Comparison of ENCODE assay signal across 18 cellular contexts in genomic region chr2:154794328-154794870, GRCh38.
"Had no signal": no experiment of that assay in that cellular context is flagged by ENCODE, and none has a peak within 500 bp of the region (broad histone marks: within the 10 kb centered on the region; RNA-seq: fewer than 3 reads in every experiment).

No MANE protein-coding gene starts in this region.

- DNase-seq: effector memory CD4-positive, alpha-beta T cell; gastrocnemius medialis; glutamatergic neuron; immature natural killer cell; kidney; left cardiac atrium; left ventricle myocardium inferior; lower lobe of right lung; mesenchymal stem cell; naive thymus-derived CD4-positive, alpha-beta T cell; nephron progenitor cell; right cardiac atrium; small intestine; stimulated activated CD4-positive, alpha-beta T cell treated with anti-CD3 and anti-CD28 coated beads, Interleukin-12 subunit alpha, Interleukin-12 subunit beta, amount 100 ng/mL, for 4 hours; stimulated activated naive CD4-positive, alpha-beta T cell; stomach; trophoblast cell had no signal

- ATAC-seq: esophagus mucosa; gastrocnemius medialis; left cardiac atrium; lower lobe of right lung; naive thymus-derived CD4-positive, alpha-beta T cell; right cardiac atrium had no signal
